ENCODE assay signal across 14 cellular contexts in genomic region chr6:9101920-9102319, GRCh38.
A peak's percentile ranks its signal among the peaks of the same experiment; 100 is the strongest.
DNase-seq lines count a peak whose midpoint lies in the region; ATAC-seq and TF ChIP-seq lines count a peak whose summit lies in the region.
"Had no signal": no experiment of that assay in that cellular context is flagged by ENCODE, and none has a peak within 500 bp of the region (broad histone marks: within the 10 kb centered on the region; RNA-seq: fewer than 3 reads in every experiment).

No MANE protein-coding gene starts in this region.

- POLR2A ChIA-PET in A673 (lab: Charles Lee; ENCODE audit: low non-redundant PET), result no interaction called here

- H3K27me3 ChIP-seq in A673 (replicated peaks; ENCODE audit: insufficient read depth, low read depth, low read length, poor library complexity), result no peaks in the 10 kb centered on the region
- no peaks in the 10 kb centered on the region for H3K27me3 ChIP-seq in GM23338 (ENCODE audit: insufficient read depth)
- no peaks in the 10 kb centered on the region for H3K27me3 ChIP-seq in subcutaneous abdominal adipose tissue (ENCODE audit: control insufficient read depth in 5 of 5, insufficient read depth in 4 of 5, low read length in 5 of 5)

- no peaks in the 10 kb centered on the region for H3K9me3 Mint-ChIP-seq in GM23338
- H3K9me3 Mint-ChIP-seq: H9 had no signal

- H3K4me1 Mint-ChIP-seq in GM23338, result no peaks in the 10 kb centered on the region; the same call in 2 of the 3 replicates
- H3K4me1 Mint-ChIP-seq: H9, IgD-negative memory B cell had no signal

- DNase-seq in A673 (ENCODE audit: low spot score) (peak; percentile 13), GM23338 (ENCODE audit: low spot score) (peak; percentile 4), NCI-H1092 (lab: John Stamatoyannopoulos, UW) (no peak)
- DNase-seq in activated CD4-positive, alpha-beta T cell treated with anti-CD3 and anti-CD28 coated beads, Interleukin-2, amount 50 U/mL, for 1 hour, result no peak
- DNase-seq: AML-193; Caco-2; CD4-positive, alpha-beta T cell; DMS79 treated with DMSO at 0.1 percent for 48 hours; GF-D8; H9 had no signal

- no peak for TF ChIP-seq CTCF in A673 (conservative IDR thresholded peaks at IDR 0.05; ENCODE audit: low read depth, low read length)
- no peak for TF ChIP-seq CTCF in GM23338 (conservative IDR thresholded peaks at IDR 0.05; ENCODE audit: low read depth in 2 of 2)
- TF ChIP-seq CTCF in VCaP (conservative IDR thresholded peaks at IDR 0.05), result no peak

- intact Hi-C loops in A673 (cut with micrococcal nuclease; ENCODE audit: unreplicated experiment), result no loop called here

- CTCF ChIA-PET in A673 (lab: Charles Lee), result no interaction called here

- peak overlapping the region; percentile 57; the same call in 1 of the 2 replicates for H2AFZ ChIP-seq in GM23338

- H3K4me1 ChIP-seq in A673 (ENCODE audit: insufficient read depth, low read length, poor library complexity, severe bottlenecking) (peaks cover 11% of the 10 kb centered on the region), GM23338 (ENCODE audit: insufficient read depth) (no peaks in the 10 kb centered on the region), subcutaneous abdominal adipose tissue (ENCODE audit: control insufficient read depth in 5 of 5, insufficient read depth in 5 of 5, low read length in 5 of 5) (peaks cover 0 to 14% (median 4%) of the 10 kb centered on the region in 5 donors)
- H3K4me1 ChIP-seq: Caco-2 had no signal

- H3K4me3 Mint-ChIP-seq in GM23338, result no peak overlapping the region
- H3K4me3 Mint-ChIP-seq: CD4-positive, alpha-beta T cell; H9; IgD-negative memory B cell had no signal

- no peaks in the 10 kb centered on the region for H4K20me1 ChIP-seq in GM23338 (replicated peaks; ENCODE audit: insufficient read depth)

- H3K9me3 ChIP-seq in A673 (ENCODE audit: low read depth, low read length, poor library complexity, severe bottlenecking) (no peaks in the 10 kb centered on the region), subcutaneous abdominal adipose tissue (ENCODE audit: control insufficient read depth in 5 of 5, low read length in 5 of 5) (peaks cover 0 to 4% (median 0%) of the 10 kb centered on the region in 5 donors)
- H3K9me3 ChIP-seq: Caco-2 had no signal

- no peaks in the 10 kb centered on the region for H3K79me2 ChIP-seq in GM23338 (replicated peaks; ENCODE audit: insufficient read depth)

- no peak overlapping the region for H3K27ac Mint-ChIP-seq in GM23338
- H3K27ac Mint-ChIP-seq: H9, IgD-negative memory B cell had no signal

- BruUV-seq in A673 (replicated peaks; lab: Mats Ljungman, UMichigan), result no TSS peak

- H3F3A ChIP-seq in GM23338 (replicated peaks; ENCODE audit: low read depth), result no peaks in the 10 kb centered on the region

- no peaks in the 10 kb centered on the region for H3K27me3 Mint-ChIP-seq in GM23338 (ENCODE audit: insufficient read depth, low read depth, poor library complexity)
- H3K27me3 Mint-ChIP-seq: IgD-negative memory B cell had no signal

- H3K27ac ChIP-seq in A673 (ENCODE audit: low read depth, low read length, poor library complexity, severe bottlenecking) (no peak overlapping the region), GM23338 (ENCODE audit: low read depth) (no peak overlapping the region), VCaP (peak overlapping the region; percentile 31; the same call in 1 of the 2 replicates), subcutaneous abdominal adipose tissue (ENCODE audit: low read depth, low read length) (peak overlapping the region; percentile 61)
- H3K27ac ChIP-seq: C4-2B had no signal

- no peaks in the 10 kb centered on the region for H3K36me3 Mint-ChIP-seq in GM23338 (ENCODE audit: low read depth)
- H3K36me3 Mint-ChIP-seq: IgD-negative memory B cell had no signal

- H3K9me2 ChIP-seq in GM23338 (ENCODE audit: insufficient read depth), result no peaks in the 10 kb centered on the region

- H3K4me3 ChIP-seq in A673 (ENCODE audit: low read depth, low read length, poor library complexity, severe bottlenecking) (no peak overlapping the region), GM23338 (no peak overlapping the region), subcutaneous abdominal adipose tissue (ENCODE audit: low read depth in 1 of 5, low read length in 5 of 5) (no peak overlapping the region)

- ATAC-seq in GM23338, result no peak

- H3K9ac ChIP-seq in subcutaneous abdominal adipose tissue (ENCODE audit: low read length in 5 of 5), result no peak overlapping the region

- H3K36me3 ChIP-seq in A673 (ENCODE audit: insufficient read depth, low read length, poor library complexity, severe bottlenecking) (no peaks in the 10 kb centered on the region), GM23338 (ENCODE audit: insufficient read depth) (no peaks in the 10 kb centered on the region), subcutaneous abdominal adipose tissue (ENCODE audit: control insufficient read depth in 5 of 5, insufficient read depth in 5 of 5, low read length in 5 of 5) (no peaks in the 10 kb centered on the region)

- no peak overlapping the region for H3K4me2 ChIP-seq in GM23338

TF ChIP-seq in GM23338, 12 proteins besides CTCF, POLR2A, EP300 and RAD21:
- no peak for TF ChIP-seq EZH2 (IDR thresholded peaks at IDR 0.05; ENCODE audit: low read depth, unreplicated experiment)
- no peak for TF ChIP-seq CREB1 (CRISPR knock-in tag; IDR thresholded peaks at IDR 0.05; ENCODE audit: low read depth)
- no peak for TF ChIP-seq ZNF114 (CRISPR knock-in tag; IDR thresholded peaks at IDR 0.05)
- no peak for TF ChIP-seq JUNB (IDR thresholded peaks at IDR 0.05; ENCODE audit: unreplicated experiment)
- TF ChIP-seq, protein P1, sequence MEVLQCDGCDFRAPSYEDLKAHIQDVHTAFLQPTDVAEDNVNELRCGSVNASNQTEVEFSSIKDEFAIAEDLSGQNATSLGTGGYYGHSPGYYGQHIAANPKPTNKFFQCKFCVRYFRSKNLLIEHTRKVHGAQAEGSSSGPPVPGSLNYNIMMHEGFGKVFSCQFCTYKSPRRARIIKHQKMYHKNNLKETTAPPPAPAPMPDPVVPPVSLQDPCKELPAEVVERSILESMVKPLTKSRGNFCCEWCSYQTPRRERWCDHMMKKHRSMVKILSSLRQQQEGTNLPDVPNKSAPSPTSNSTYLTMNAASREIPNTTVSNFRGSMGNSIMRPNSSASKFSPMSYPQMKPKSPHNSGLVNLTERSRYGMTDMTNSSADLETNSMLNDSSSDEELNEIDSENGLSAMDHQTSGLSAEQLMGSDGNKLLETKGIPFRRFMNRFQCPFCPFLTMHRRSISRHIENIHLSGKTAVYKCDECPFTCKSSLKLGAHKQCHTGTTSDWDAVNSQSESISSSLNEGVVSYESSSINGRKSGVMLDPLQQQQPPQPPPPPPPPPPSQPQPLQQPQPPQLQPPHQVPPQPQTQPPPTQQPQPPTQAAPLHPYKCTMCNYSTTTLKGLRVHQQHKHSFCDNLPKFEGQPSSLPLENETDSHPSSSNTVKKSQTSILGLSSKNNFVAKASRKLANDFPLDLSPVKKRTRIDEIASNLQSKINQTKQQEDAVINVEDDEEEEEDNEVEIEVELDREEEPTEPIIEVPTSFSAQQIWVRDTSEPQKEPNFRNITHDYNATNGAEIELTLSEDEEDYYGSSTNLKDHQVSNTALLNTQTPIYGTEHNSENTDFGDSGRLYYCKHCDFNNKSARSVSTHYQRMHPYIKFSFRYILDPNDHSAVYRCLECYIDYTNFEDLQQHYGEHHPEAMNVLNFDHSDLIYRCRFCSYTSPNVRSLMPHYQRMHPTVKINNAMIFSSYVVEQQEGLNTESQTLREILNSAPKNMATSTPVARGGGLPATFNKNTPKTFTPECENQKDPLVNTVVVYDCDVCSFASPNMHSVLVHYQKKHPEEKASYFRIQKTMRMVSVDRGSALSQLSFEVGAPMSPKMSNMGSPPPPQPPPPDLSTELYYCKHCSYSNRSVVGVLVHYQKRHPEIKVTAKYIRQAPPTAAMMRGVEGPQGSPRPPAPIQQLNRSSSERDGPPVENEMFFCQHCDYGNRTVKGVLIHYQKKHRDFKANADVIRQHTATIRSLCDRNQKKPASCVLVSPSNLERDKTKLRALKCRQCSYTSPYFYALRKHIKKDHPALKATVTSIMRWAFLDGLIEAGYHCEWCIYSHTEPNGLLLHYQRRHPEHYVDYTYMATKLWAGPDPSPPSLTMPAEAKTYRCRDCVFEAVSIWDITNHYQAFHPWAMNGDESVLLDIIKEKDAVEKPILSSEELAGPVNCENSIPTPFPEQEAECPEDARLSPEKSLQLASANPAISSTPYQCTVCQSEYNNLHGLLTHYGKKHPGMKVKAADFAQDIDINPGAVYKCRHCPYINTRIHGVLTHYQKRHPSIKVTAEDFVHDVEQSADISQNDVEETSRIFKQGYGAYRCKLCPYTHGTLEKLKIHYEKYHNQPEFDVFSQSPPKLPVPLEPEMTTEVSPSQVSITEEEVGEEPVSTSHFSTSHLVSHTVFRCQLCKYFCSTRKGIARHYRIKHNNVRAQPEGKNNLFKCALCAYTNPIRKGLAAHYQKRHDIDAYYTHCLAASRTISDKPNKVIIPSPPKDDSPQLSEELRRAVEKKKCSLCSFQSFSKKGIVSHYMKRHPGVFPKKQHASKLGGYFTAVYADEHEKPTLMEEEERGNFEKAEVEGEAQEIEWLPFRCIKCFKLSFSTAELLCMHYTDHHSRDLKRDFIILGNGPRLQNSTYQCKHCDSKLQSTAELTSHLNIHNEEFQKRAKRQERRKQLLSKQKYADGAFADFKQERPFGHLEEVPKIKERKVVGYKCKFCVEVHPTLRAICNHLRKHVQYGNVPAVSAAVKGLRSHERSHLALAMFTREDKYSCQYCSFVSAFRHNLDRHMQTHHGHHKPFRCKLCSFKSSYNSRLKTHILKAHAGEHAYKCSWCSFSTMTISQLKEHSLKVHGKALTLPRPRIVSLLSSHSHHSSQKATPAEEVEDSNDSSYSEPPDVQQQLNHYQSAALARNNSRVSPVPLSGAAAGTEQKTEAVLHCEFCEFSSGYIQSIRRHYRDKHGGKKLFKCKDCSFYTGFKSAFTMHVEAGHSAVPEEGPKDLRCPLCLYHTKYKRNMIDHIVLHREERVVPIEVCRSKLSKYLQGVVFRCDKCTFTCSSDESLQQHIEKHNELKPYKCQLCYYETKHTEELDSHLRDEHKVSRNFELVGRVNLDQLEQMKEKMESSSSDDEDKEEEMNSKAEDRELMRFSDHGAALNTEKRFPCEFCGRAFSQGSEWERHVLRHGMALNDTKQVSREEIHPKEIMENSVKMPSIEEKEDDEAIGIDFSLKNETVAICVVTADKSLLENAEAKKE (CRISPR knock-in tag; IDR thresholded peaks at IDR 0.05), result no peak
- no peak for TF ChIP-seq EZH2phosphoT487 (IDR thresholded peaks at IDR 0.05; ENCODE audit: unreplicated experiment)
- TF ChIP-seq STAT1 (IDR thresholded peaks at IDR 0.05; ENCODE audit: unreplicated experiment), result no peak
TF ChIP-seq in GM23338: peak in this region for 0.

Comparison
In these comparisons a context has a peak if more than half of its experiments do, and no peak if none do; other contexts are left out.
1. DNase-seq: peak in A673 (single experiment) and GM23338 (single experiment); none in activated CD4-positive, alpha-beta T cell treated with anti-CD3 and anti-CD28 coated beads, Interleukin-2, amount 50 U/mL, for 1 hour (single experiment) and NCI-H1092 (single experiment).
2. H3K27ac ChIP-seq: peak in VCaP (single experiment) and subcutaneous abdominal adipose tissue (single experiment); none in A673 (single experiment) and GM23338 (single experiment).